Comparison of ENCODE assay signal across 21 cellular contexts in genomic region chr12:96112733-96113132, GRCh38.
DNase-seq lines count a peak whose midpoint lies in the region; ATAC-seq, FAIRE-seq and TF ChIP-seq lines count a peak whose summit lies in the region.
"Had no signal": no experiment of that assay in that cellular context is flagged by ENCODE, and none has a peak within 500 bp of the region (broad histone marks: within the 10 kb centered on the region; RNA-seq: fewer than 3 reads in every experiment).

No MANE protein-coding gene starts in this region.

- no peak for FAIRE-seq in small intestine (lab: Jason Lieb, UNC)
- FAIRE-seq: GM12878, GM18507, HTR-8/SVneo, K562 had no signal

- no peak for ATAC-seq in stimulated activated naive CD8-positive, alpha-beta T cell treated with anti-CD3 and anti-CD28 coated beads, Interleukin-15, Interleukin-2, amounts not matched to agents 100 U/mL and 50 U/mL, for 24 hours
- no peak for ATAC-seq in HG02642 (IDR thresholded peaks at IDR 0.05; ENCODE audit: poor library complexity, unreplicated experiment)
- ATAC-seq: GM12878, K562 had no signal

- peak overlapping the region; percentile 11; the same call in 1 of the 2 replicates for H3K4me2 ChIP-seq in OCI-LY3 (ENCODE audit: low read length)

- DNase-seq in kidney tubule cell (ENCODE audit: low spot score) = peak; percentile 62
- peak; percentile 59 for DNase-seq in small intestine
- no peak for DNase-seq in kidney glomerular epithelial cell (lab: John Stamatoyannopoulos, UW)
- no peak for DNase-seq in hepatic stellate cell (ENCODE audit: low spot score)
- DNase-seq in stimulated activated naive CD8-positive, alpha-beta T cell treated with anti-CD3 and anti-CD28 coated beads, Interleukin-15, Interleukin-2, amounts not matched to agents 100 U/mL and 50 U/mL, for 24 hours = no peak
- DNase-seq: COR-L47, DMS79, NCI-H1105, NCI-H2029, NCI-H226, NCI-H526 treated with DMSO at 0.1 percent for 48 hours, SHP77 treated with DMSO at 0.1 percent for 48 hours had no signal

- no peak overlapping the region for H2AFZ ChIP-seq in OCI-LY3 (ENCODE audit: low read depth, low read length)

- no peak overlapping the region for H3K4me3 ChIP-seq in HEK293 (ENCODE audit: low read depth, low read length)
- H3K4me3 ChIP-seq in OCI-LY3 (ENCODE audit: low read length) = no peak overlapping the region
- no peak overlapping the region for H3K4me3 ChIP-seq in small intestine (ENCODE audit: low read depth in 1 of 2, low read length in 2 of 2)
- H3K4me3 ChIP-seq: BLaER1 treated with 17β-estradiol and CSF1 and Interleukin-3, amounts not matched to agents 10 nM and 100 nM; GM12878; HAP-1; K562 had no signal

- H4K20me1 ChIP-seq in OCI-LY3 (ENCODE audit: insufficient read depth, low read length) = no peaks in the 10 kb centered on the region
- H4K20me1 ChIP-seq: BLaER1 treated with 17β-estradiol and CSF1 and Interleukin-3, amounts not matched to agents 10 nM and 100 nM had no signal

- no peaks in the 10 kb centered on the region for H3K4me1 ChIP-seq in HEK293 (ENCODE audit: control insufficient read depth, insufficient read depth, low read length)
- peaks cover 5% of the 10 kb centered on the region; the same call in 1 of the 2 replicates for H3K4me1 ChIP-seq in OCI-LY3 (ENCODE audit: low read length)
- peaks cover 0 to 5% of the 10 kb centered on the region in 2 donors for H3K4me1 ChIP-seq in small intestine (ENCODE audit: control insufficient read depth in 2 of 2, insufficient read depth in 1 of 2, low read depth in 1 of 2, low read length in 1 of 2)
- H3K4me1 ChIP-seq: HAP-1 had no signal

- no peaks in the 10 kb centered on the region for H3K79me2 ChIP-seq in OCI-LY3 (ENCODE audit: low read length)

- H3K36me3 ChIP-seq in HEK293 (ENCODE audit: control insufficient read depth in 2 of 2, insufficient read depth in 1 of 2, low read length in 2 of 2) (no peaks in the 10 kb centered on the region), OCI-LY3 (replicated peaks; ENCODE audit: low read depth, low read length) (no peaks in the 10 kb centered on the region), small intestine (ENCODE audit: control insufficient read depth in 2 of 2, insufficient read depth in 2 of 2, low read length in 2 of 2) (no peaks in the 10 kb centered on the region)
- H3K36me3 ChIP-seq: BLaER1 treated with 17β-estradiol and CSF1 and Interleukin-3, amounts not matched to agents 10 nM and 100 nM; HAP-1 had no signal

- no peak for TF ChIP-seq CTCF in HEK293 (tag by site-specific recombination; IDR thresholded peaks at IDR 0.05)
- TF ChIP-seq CTCF in OCI-LY3 (IDR thresholded peaks at IDR 0.05; ENCODE audit: low read depth, low read length) = no peak

- WGBS in small intestine, 3 donors = 4 to 32% (median 23%) methylated on average over 5 of the region's 5 CpGs

- H3K9ac ChIP-seq in OCI-LY3 (ENCODE audit: low read length) = no peak overlapping the region
- H3K9ac ChIP-seq: BLaER1 treated with 17β-estradiol and CSF1 and Interleukin-3, amounts not matched to agents 10 nM and 100 nM had no signal

- no peaks in the 10 kb centered on the region for H3K9me3 ChIP-seq in HEK293 (ENCODE audit: control insufficient read depth, insufficient read depth, low read depth, low read length)
- H3K9me3 ChIP-seq in OCI-LY3 (ENCODE audit: insufficient read depth, low read length) = no peaks in the 10 kb centered on the region
- H3K9me3 ChIP-seq in small intestine (ENCODE audit: control insufficient read depth, low read depth) = no peaks in the 10 kb centered on the region
- H3K9me3 ChIP-seq: HAP-1 had no signal

- CTCF ChIA-PET in HEK293 (lab: Yijun Ruan, JAX) = no interaction called here

- peaks cover 14% of the 10 kb centered on the region for H3K27me3 ChIP-seq in OCI-LY3 (ENCODE audit: low read depth, low read length)
- no peaks in the 10 kb centered on the region for H3K27me3 ChIP-seq in small intestine (ENCODE audit: control insufficient read depth in 2 of 2, insufficient read depth in 2 of 2, low read length in 2 of 2)

- H3K27ac ChIP-seq in HEK293 (ENCODE audit: extremely low read depth, low read depth, low read length) (no peak overlapping the region), OCI-LY3 (ENCODE audit: low read length) (no peak overlapping the region), small intestine (ENCODE audit: low read depth in 1 of 2, low read length in 1 of 2) (no peak overlapping the region)
- H3K27ac ChIP-seq: BLaER1 treated with 17β-estradiol and CSF1 and Interleukin-3, amounts not matched to agents 10 nM and 100 nM had no signal

- POLR2A ChIA-PET in HEK293 (lab: Yijun Ruan, JAX) = no interaction called here

TF ChIP-seq in HEK293, 187 proteins besides CTCF, POLR2A, EP300 and RAD21:
- TF ChIP-seq ZBTB17 (tag by site-specific recombination; IDR thresholded peaks at IDR 0.05) (peak; percentile 44; the same call in 1 of the 2 replicates), PATZ1 (tag by site-specific recombination; IDR thresholded peaks at IDR 0.05) (no peak)

Comparison
In these comparisons a context has a peak if more than half of its experiments do, and no peak if none do; other contexts are left out.
1. DNase-seq: peak in kidney tubule cell (single experiment) and small intestine (single experiment); none in kidney glomerular epithelial cell (single experiment), hepatic stellate cell (single experiment) and stimulated activated naive CD8-positive, alpha-beta T cell treated with anti-CD3 and anti-CD28 coated beads, Interleukin-15, Interleukin-2, amounts not matched to agents 100 U/mL and 50 U/mL, for 24 hours (single experiment).